18 cellular contexts compared by ENCODE assay signal in genomic region chr17:3682033-3682432, GRCh38. TPM values are rescaled to one million over a fixed set of nuclear protein-coding genes. Genes with fewer than 3 reads are reported as not detected.
DNase-seq lines count a peak whose midpoint lies in the region; ATAC-seq and TF ChIP-seq lines count a peak whose summit lies in the region.
"Had no signal": no experiment of that assay in that cellular context is flagged by ENCODE, and none has a peak within 500 bp of the region (broad histone marks: within the 10 kb centered on the region; RNA-seq: fewer than 3 reads in every experiment).

No MANE protein-coding gene starts in this region.

- H3K27me3 Mint-ChIP-seq in stimulated activated memory B cell treated with anti-CD40 and anti-IgM and Interleukin-4, amounts not matched to agents 10 μg/mL and 1 μg/mL and 100 μg/mL, for 72 hours: no peaks in the 10 kb centered on the region
- no peaks in the 10 kb centered on the region for H3K27me3 Mint-ChIP-seq in CD8-positive, alpha-beta T cell (ENCODE audit: low read depth)
- H3K27me3 Mint-ChIP-seq: activated naive CD8-positive, alpha-beta T cell treated with anti-CD3 and anti-CD28 coated beads, Interleukin-2, amount 10 ng/mL, durations not matched to agents 7 days and 5 days; CD4-positive, CD25-positive, alpha-beta regulatory T cell; effector memory CD8-positive, alpha-beta T cell; naive thymus-derived CD4-positive, alpha-beta T cell had no signal

- H3K4me3 ChIP-seq in CD8-positive, alpha-beta T cell (ENCODE audit: low read depth, low read length): no peak overlapping the region
- H3K4me3 ChIP-seq: sigmoid colon, thyroid gland had no signal

- peak overlapping the region; percentile 38 for H3K27ac Mint-ChIP-seq in stimulated activated memory B cell treated with anti-CD40 and anti-IgM and Interleukin-4, amounts not matched to agents 10 μg/mL and 1 μg/mL and 100 μg/mL, for 72 hours
- H3K27ac Mint-ChIP-seq in CD8-positive, alpha-beta T cell: no peak overlapping the region
- H3K27ac Mint-ChIP-seq: activated naive CD8-positive, alpha-beta T cell treated with anti-CD3 and anti-CD28 coated beads, Interleukin-2, amount 10 ng/mL, durations not matched to agents 7 days and 5 days had no signal

- peaks cover 33% of the 10 kb centered on the region for H3K36me3 Mint-ChIP-seq in stimulated activated memory B cell treated with anti-CD40 and anti-IgM and Interleukin-4, amounts not matched to agents 10 μg/mL and 1 μg/mL and 100 μg/mL, for 72 hours
- H3K36me3 Mint-ChIP-seq in CD8-positive, alpha-beta T cell: peaks cover 17% of the 10 kb centered on the region
- H3K36me3 Mint-ChIP-seq: activated naive CD8-positive, alpha-beta T cell treated with anti-CD3 and anti-CD28 coated beads, Interleukin-2, amount 10 ng/mL, durations not matched to agents 7 days and 5 days; CD4-positive, CD25-positive, alpha-beta regulatory T cell had no signal

- no peaks in the 10 kb centered on the region for H3K4me1 ChIP-seq in CD8-positive, alpha-beta T cell (ENCODE audit: insufficient read depth, low read length)
- H3K4me1 ChIP-seq: sigmoid colon, thyroid gland had no signal

- no peaks in the 10 kb centered on the region for H3K36me3 ChIP-seq in CD8-positive, alpha-beta T cell (ENCODE audit: insufficient read depth, low read length)
- H3K36me3 ChIP-seq: sigmoid colon, thyroid gland had no signal

- no peak for TF ChIP-seq CTCF in CD8-positive, alpha-beta T cell (IDR thresholded peaks at IDR 0.05)

- peaks cover 45% of the 10 kb centered on the region for H3K4me1 Mint-ChIP-seq in stimulated activated memory B cell treated with anti-CD40 and anti-IgM and Interleukin-4, amounts not matched to agents 10 μg/mL and 1 μg/mL and 100 μg/mL, for 72 hours
- peaks cover 8% of the 10 kb centered on the region for H3K4me1 Mint-ChIP-seq in CD8-positive, alpha-beta T cell (ENCODE audit: low read depth)

- no peak overlapping the region for H3K4me3 Mint-ChIP-seq in stimulated activated memory B cell treated with anti-CD40 and anti-IgM and Interleukin-4, amounts not matched to agents 10 μg/mL and 1 μg/mL and 100 μg/mL, for 72 hours
- no peak overlapping the region for H3K4me3 Mint-ChIP-seq in CD8-positive, alpha-beta T cell
- H3K4me3 Mint-ChIP-seq: activated naive CD8-positive, alpha-beta T cell treated with anti-CD3 and anti-CD28 coated beads, Interleukin-2, amount 10 ng/mL, durations not matched to agents 7 days and 5 days; activated T-cell treated with anti-CD3 and anti-CD28 coated beads, Interleukin-2, amount 50 U/mL, for 4 hours; CD4-positive, CD25-positive, alpha-beta regulatory T cell; naive thymus-derived CD4-positive, alpha-beta T cell had no signal

- POLR2A ChIA-PET in CD8-positive, alpha-beta T cell (lab: Charles Lee): interaction anchor here (1.1 kb wide), 1 partner anchor 29 kb away, joined by 3 read pairs; no protein-coding TSS in a partner anchor

- no peaks in the 10 kb centered on the region for H3K9me3 ChIP-seq in CD8-positive, alpha-beta T cell (ENCODE audit: low read length)
- H3K9me3 ChIP-seq: sigmoid colon, thyroid gland had no signal

- no peaks in the 10 kb centered on the region for H3K27me3 ChIP-seq in CD8-positive, alpha-beta T cell (ENCODE audit: insufficient read depth, low read length)
- H3K27me3 ChIP-seq: thyroid gland had no signal

- CTCF ChIA-PET in CD8-positive, alpha-beta T cell (lab: Charles Lee): interaction anchor here (0.7 to 2.7 kb wide), 15 partner anchors 8 to 164 kb away, joined by 3 to 43 read pairs (median 5); partner anchors contain the start of genes HASPIN and NCBP3

- no peak for ATAC-seq in Right ventricle myocardium inferior
- no peak for ATAC-seq in Right ventricle myocardium superior (ENCODE audit: poor library complexity)
- no peak for ATAC-seq in stimulated activated memory B cell treated with anti-CD40 and anti-IgM and Interleukin-4, amounts not matched to agents 10 μg/mL and 1 μg/mL and 100 μg/mL, for 72 hours
- no peak for ATAC-seq in CD8-positive, alpha-beta T cell
- ATAC-seq: activated T-cell treated with anti-CD3 and anti-CD28 coated beads, Interleukin-2, amount 50 U/mL, for 4 hours; effector memory CD8-positive, alpha-beta T cell; left cardiac atrium; naive thymus-derived CD4-positive, alpha-beta T cell had no signal

- H3K9me3 Mint-ChIP-seq in stimulated activated memory B cell treated with anti-CD40 and anti-IgM and Interleukin-4, amounts not matched to agents 10 μg/mL and 1 μg/mL and 100 μg/mL, for 72 hours: no peaks in the 10 kb centered on the region
- no peaks in the 10 kb centered on the region for H3K9me3 Mint-ChIP-seq in CD8-positive, alpha-beta T cell
- H3K9me3 Mint-ChIP-seq: activated naive CD8-positive, alpha-beta T cell treated with anti-CD3 and anti-CD28 coated beads, Interleukin-2, amount 10 ng/mL, durations not matched to agents 7 days and 5 days; activated T-cell treated with anti-CD3 and anti-CD28 coated beads, Interleukin-2, amount 50 U/mL, for 4 hours; CD4-positive, CD25-positive, alpha-beta regulatory T cell; effector memory CD8-positive, alpha-beta T cell; naive thymus-derived CD4-positive, alpha-beta T cell had no signal

- intact Hi-C loops in Right ventricle myocardium inferior (cut with DNase I): loop anchor here (5.0 kb wide), 1 partner anchor 40 kb away; the partner anchor contains the start of gene HASPIN
- intact Hi-C loops in Right ventricle myocardium superior (cut with DNase I): no loop called here
- intact Hi-C loops in CD8-positive, alpha-beta T cell (cut with DNase I, micrococcal nuclease): loop anchor here (2.0 kb wide), 4 partner anchors 29 to 145 kb away; partner anchors contain the start of gene HASPIN (in 2 of the 2)

- no peak overlapping the region for H3K27ac ChIP-seq in CD8-positive, alpha-beta T cell (ENCODE audit: low read depth, low read length)
- H3K27ac ChIP-seq: sigmoid colon, thyroid gland had no signal

- DNase-seq in Right ventricle myocardium inferior (ENCODE audit: missing footprints): peak; percentile 30
- DNase-seq in Right ventricle myocardium superior: no peak
- DNase-seq in CD8-positive, alpha-beta T cell: no peak
- DNase-seq: activated naive CD8-positive, alpha-beta T cell treated with anti-CD3 and anti-CD28 coated beads, Interleukin-2, amount 10 ng/mL, durations not matched to agents 7 days and 5 days; activated T-cell treated with anti-CD3 and anti-CD28 coated beads, Interleukin-2, amount 50 U/mL, for 4 hours; CD4-positive, CD25-positive, alpha-beta regulatory T cell; effector memory CD8-positive, alpha-beta T cell; KBM-7; left cardiac atrium; mesenchymal stem cell; NCI-H1694; NCI-H69; SHP77; sigmoid colon; stimulated activated naive CD4-positive, alpha-beta T cell; thyroid gland had no signal

RNA-seq across cellular contexts. Expression of gene EMC6, which starts 13.4 kb away (rescaled TPM):
- total RNA-seq in Right ventricle myocardium inferior (65.5 TPM), Right ventricle myocardium superior (64.6 TPM)
- total RNA-seq in CD8-positive, alpha-beta T cell: 10 to 100 TPM; 39.4 to 41.6 TPM

RNA-seq across cellular contexts. Expression of gene TAX1BP3, which starts 13.7 kb away (rescaled TPM):
- total RNA-seq in Right ventricle myocardium inferior: 157 TPM
- total RNA-seq in Right ventricle myocardium superior: 149 TPM
- total RNA-seq in CD8-positive, alpha-beta T cell: 1 to 10 TPM; 5.5 to 5.8 TPM

RNA-seq across cellular contexts. Expression of gene P2RX5, which starts 13.9 kb away (rescaled TPM):
- 19.4 TPM for total RNA-seq in Right ventricle myocardium inferior
- total RNA-seq in Right ventricle myocardium superior: 13.0 TPM
- total RNA-seq in CD8-positive, alpha-beta T cell: 10 to 100 TPM; 15.3 to 18.7 TPM

RNA-seq across cellular contexts. Expression of gene HASPIN, which starts 41.7 kb away (rescaled TPM):
- 0.22 TPM for total RNA-seq in Right ventricle myocardium inferior
- total RNA-seq in Right ventricle myocardium superior: 0.13 TPM
- under 1 TPM; 0.38 to 0.58 TPM for total RNA-seq in CD8-positive, alpha-beta T cell

RNA-seq across cellular contexts. Expression of gene CTNS, which starts 45.5 kb away (rescaled TPM):
- total RNA-seq in Right ventricle myocardium inferior: 6.6 TPM
- total RNA-seq in Right ventricle myocardium superior: 5.1 TPM
- total RNA-seq in CD8-positive, alpha-beta T cell: 1 to 10 TPM; 3.1 to 4.2 TPM

Comparison
In these comparisons a context has a peak if more than half of its experiments do, and no peak if none do; other contexts are left out.
1. RNA of gene TAX1BP3, which starts 13.7 kb away (total RNA-seq): 157 TPM in Right ventricle myocardium inferior (single experiment) and 149 TPM in Right ventricle myocardium superior (single experiment); 5.5 to 5.8 TPM in CD8-positive, alpha-beta T cell; every median in the first group is over 10 times any median in the second.